Comparison of ENCODE assay signal across 9 cellular contexts in genomic region chr22:40714514-40714966, GRCh38. TPM values are rescaled to one million over a fixed set of nuclear protein-coding genes. Genes with fewer than 3 reads are reported as not detected.
A peak's percentile ranks its signal among the peaks of the same experiment; 100 is the strongest.
DNase-seq lines count a peak whose midpoint lies in the region; ATAC-seq and TF ChIP-seq lines count a peak whose summit lies in the region.
"Had no signal": no experiment of that assay in that cellular context is flagged by ENCODE, and none has a peak within 500 bp of the region (broad histone marks: within the 10 kb centered on the region; RNA-seq: fewer than 3 reads in every experiment).

No MANE protein-coding gene starts in this region.

- no peaks in the 10 kb centered on the region for H3K36me3 ChIP-seq in CD8-positive, alpha-beta memory T cell (ENCODE audit: insufficient read depth, low read length)
- H3K36me3 ChIP-seq: spleen had no signal

- H3K9me3 Mint-ChIP-seq in nephron progenitor cell = no peaks in the 10 kb centered on the region
- no peaks in the 10 kb centered on the region for H3K9me3 Mint-ChIP-seq in CD8-positive, alpha-beta memory T cell

- no peaks in the 10 kb centered on the region for H3K27me3 ChIP-seq in CD8-positive, alpha-beta memory T cell (ENCODE audit: insufficient read depth, low read length, poor library complexity, severe bottlenecking)

- H3K4me3 Mint-ChIP-seq in nephron progenitor cell = peak overlapping the region; percentile 74
- no peak overlapping the region for H3K4me3 Mint-ChIP-seq in CD8-positive, alpha-beta memory T cell

- no peak for ATAC-seq in HG03520 (IDR thresholded peaks at IDR 0.05; ENCODE audit: unreplicated experiment)
- no peak for ATAC-seq in GM19452 (IDR thresholded peaks at IDR 0.05; ENCODE audit: unreplicated experiment)

- no peak for TF ChIP-seq CTCF in nephron progenitor cell (IDR thresholded peaks at IDR 0.05)

- H3K27me3 Mint-ChIP-seq in nephron progenitor cell (ENCODE audit: low read depth, poor library complexity) = peaks cover 17% of the 10 kb centered on the region
- peaks cover 4 to 6% of the 10 kb centered on the region in 2 donors for H3K27me3 Mint-ChIP-seq in CD8-positive, alpha-beta memory T cell

- POLR2A ChIA-PET in CD8-positive, alpha-beta memory T cell (lab: Charles Lee) = no interaction called here

- H3K4me1 Mint-ChIP-seq in nephron progenitor cell = peaks cover 50% of the 10 kb centered on the region
- peaks cover 10 to 20% (median 12%) of the 10 kb centered on the region in 3 donors for H3K4me1 Mint-ChIP-seq in CD8-positive, alpha-beta memory T cell

- no peak overlapping the region for H3K27ac ChIP-seq in CD8-positive, alpha-beta memory T cell (ENCODE audit: low read depth, low read length)
- H3K27ac ChIP-seq: spleen had no signal

- DNase-seq in COLO668 (lab: John Stamatoyannopoulos, UW; ENCODE audit: unreplicated experiment) (peak; percentile 19), NCI-H146 treated with DMSO at 0.1 percent for 48 hours (lab: John Stamatoyannopoulos, UW; ENCODE audit: unreplicated experiment) (peak; percentile 68), dermis blood vessel endothelial cell (peak; percentile 59), nephron progenitor cell (peak; percentile 33), T-helper 2 cell (no peak)
- no peak for DNase-seq in CD8-positive, alpha-beta memory T cell
- DNase-seq: spleen had no signal

- peaks cover 9% of the 10 kb centered on the region for H3K4me1 ChIP-seq in CD8-positive, alpha-beta memory T cell (ENCODE audit: insufficient read depth, low read length)

- CTCF ChIA-PET in CD8-positive, alpha-beta memory T cell (lab: Charles Lee) = interaction anchor here (0.9 to 3.7 kb wide), 4 partner anchors 13 to 42 kb away, joined by 3 to 17 read pairs (median 4); no protein-coding TSS in a partner anchor

- no peak overlapping the region for H3K4me3 ChIP-seq in CD8-positive, alpha-beta memory T cell (ENCODE audit: low read length)
- H3K4me3 ChIP-seq: spleen had no signal

- no peaks in the 10 kb centered on the region for H3K36me3 Mint-ChIP-seq in nephron progenitor cell (ENCODE audit: low read depth)
- H3K36me3 Mint-ChIP-seq in CD8-positive, alpha-beta memory T cell = no peaks in the 10 kb centered on the region

- H3K27ac Mint-ChIP-seq in nephron progenitor cell = peak overlapping the region; percentile 83
- no peak overlapping the region for H3K27ac Mint-ChIP-seq in CD8-positive, alpha-beta memory T cell

- no peaks in the 10 kb centered on the region for H3K9me3 ChIP-seq in CD8-positive, alpha-beta memory T cell (ENCODE audit: low read length)
- H3K9me3 ChIP-seq: spleen had no signal

RNA-seq across cellular contexts. Expression of gene MCHR1, which starts 35.3 kb away (rescaled TPM):
- 0.09 TPM in 1 of 2 replicates, not detected in the other for total RNA-seq in dermis blood vessel endothelial cell
- not detected for total RNA-seq in CD8-positive, alpha-beta memory T cell
- not detected for polyA plus RNA-seq in CD8-positive, alpha-beta memory T cell

Comparison
In these comparisons a context has a peak if more than half of its experiments do, and no peak if none do; other contexts are left out.
1. DNase-seq: peak in COLO668 (single experiment), NCI-H146 treated with DMSO at 0.1 percent for 48 hours (single experiment), dermis blood vessel endothelial cell (single experiment) and nephron progenitor cell (single experiment); none in CD8-positive, alpha-beta memory T cell (0 of 5) and T-helper 2 cell (0 of 5).